ENCODE assay signal across 1 cellular context in genomic region chr10:110007171-110007700, GRCh38.
A peak's percentile ranks its signal among the peaks of the same experiment; 100 is the strongest.
TF ChIP-seq lines count a peak whose summit lies in the region.

No MANE protein-coding gene starts in this region.

TF ChIP-seq in HepG2, 621 proteins besides CTCF, POLR2A, EP300 and RAD21 (continued from another document and continues in another):
- TF ChIP-seq AKNA (CRISPR knock-in tag; IDR thresholded peaks at IDR 0.05; ENCODE audit: borderline replicate concordance), result no peak
- peak; percentile 87; the same call in 1 of the 2 replicates for TF ChIP-seq PATZ1 (CRISPR knock-in tag; IDR thresholded peaks at IDR 0.05)
- TF ChIP-seq SRF (IDR thresholded peaks at IDR 0.05; ENCODE audit: low read depth, low read length), result no peak
- TF ChIP-seq IRX3 (CRISPR knock-in tag; IDR thresholded peaks at IDR 0.05; ENCODE audit: borderline replicate concordance, low read depth), result peak; percentile 15; the same call in 1 of the 2 replicates
- no peak for TF ChIP-seq ATF2 (CRISPR knock-in tag; IDR thresholded peaks at IDR 0.05)
- no peak for TF ChIP-seq ZNF10 (CRISPR knock-in tag; IDR thresholded peaks at IDR 0.05; ENCODE audit: borderline replicate concordance, low read depth)
- 0 out of 2 replicates have a peak, but pooled peaks have one; percentile 51 for TF ChIP-seq ETV6 (CRISPR knock-in tag; conservative IDR thresholded peaks at IDR 0.05)
- TF ChIP-seq GATAD2A (CRISPR knock-in tag; IDR thresholded peaks at IDR 0.05), result 0 out of 2 replicates have a peak, but pooled peaks have one; percentile 42
- TF ChIP-seq HOXA9 (CRISPR knock-in tag; IDR thresholded peaks at IDR 0.05; ENCODE audit: borderline replicate concordance), result no peak
- TF ChIP-seq SYNCRIP (IDR thresholded peaks at IDR 0.05; ENCODE audit: insufficient read depth, low read depth, low read length), result no peak
- TF ChIP-seq IKZF1 (IDR thresholded peaks at IDR 0.05), result no peak
- no peak for TF ChIP-seq SOX13 (IDR thresholded peaks at IDR 0.05)
- TF ChIP-seq SOX13 (CRISPR knock-in tag; conservative IDR thresholded peaks at IDR 0.05 in 1 of 2, IDR thresholded peaks at IDR 0.05 in 1 of 2), result no peak; a peak in 1 of 4 replicates
- 0 out of 2 replicates have a peak, but pooled peaks have one; percentile 13 for TF ChIP-seq ZFP36L1 (CRISPR knock-in tag; IDR thresholded peaks at IDR 0.05)
- peak; percentile 53; the same call in 1 of the 2 replicates for TF ChIP-seq MAZ (IDR thresholded peaks at IDR 0.05; ENCODE audit: borderline replicate concordance, low read depth, low read length)
- TF ChIP-seq MAZ (CRISPR knock-in tag; IDR thresholded peaks at IDR 0.05; ENCODE audit: low read depth), result peak; percentile 6; the same call in 1 of the 2 replicates
- no peak for TF ChIP-seq ZNF143 (CRISPR knock-in tag; IDR thresholded peaks at IDR 0.05)
- TF ChIP-seq ATM (IDR thresholded peaks at IDR 0.05; ENCODE audit: borderline replicate concordance), result no peak
- TF ChIP-seq SAP130 (CRISPR knock-in tag; IDR thresholded peaks at IDR 0.05; ENCODE audit: low read depth), result peak; percentile 35
- no peak for TF ChIP-seq ZFP37 (CRISPR knock-in tag; IDR thresholded peaks at IDR 0.05; ENCODE audit: borderline replicate concordance)
- TF ChIP-seq BRD4 (CRISPR knock-in tag; IDR thresholded peaks at IDR 0.05), result 0 out of 2 replicates have a peak, but pooled peaks have one; percentile 52
- no peak for TF ChIP-seq TOPORS (CRISPR knock-in tag; IDR thresholded peaks at IDR 0.05)
- TF ChIP-seq ZNF3 (CRISPR knock-in tag; IDR thresholded peaks at IDR 0.05), result no peak
- peak; percentile 25; the same call in 1 of the 2 replicates for TF ChIP-seq NR2F2 (IDR thresholded peaks at IDR 0.05; ENCODE audit: borderline replicate concordance, low read depth)
- no peak for TF ChIP-seq KMT2B (CRISPR knock-in tag; IDR thresholded peaks at IDR 0.05)
- TF ChIP-seq CREM (IDR thresholded peaks at IDR 0.05), result no peak
- no peak for TF ChIP-seq CREM (CRISPR knock-in tag; IDR thresholded peaks at IDR 0.05)
- TF ChIP-seq ZGPAT (CRISPR knock-in tag; IDR thresholded peaks at IDR 0.05), result peak; percentile 64; the same call in 1 of the 2 replicates
- TF ChIP-seq NFATC3 (CRISPR knock-in tag; IDR thresholded peaks at IDR 0.05), result no peak
- TF ChIP-seq ZHX2 (IDR thresholded peaks at IDR 0.05; ENCODE audit: low read depth), result no peak
- no peak for TF ChIP-seq ZHX2 (CRISPR knock-in tag; IDR thresholded peaks at IDR 0.05; ENCODE audit: borderline replicate concordance)
- peak; percentile 70 for TF ChIP-seq MYC (CRISPR knock-in tag; IDR thresholded peaks at IDR 0.05; ENCODE audit: borderline replicate concordance)
- TF ChIP-seq HNRNPL (IDR thresholded peaks at IDR 0.05; ENCODE audit: low read depth, low read length), result 0 out of 2 replicates have a peak, but pooled peaks have one; percentile 60
- no peak for TF ChIP-seq ZNF230 (CRISPR knock-in tag; IDR thresholded peaks at IDR 0.05)
- TF ChIP-seq FOXA3 (CRISPR knock-in tag; IDR thresholded peaks at IDR 0.05), result no peak
- no peak for TF ChIP-seq PLSCR1 (CRISPR knock-in tag; IDR thresholded peaks at IDR 0.05; ENCODE audit: borderline replicate concordance)
- TF ChIP-seq ZBTB37 (CRISPR knock-in tag; IDR thresholded peaks at IDR 0.05), result no peak
- TF ChIP-seq ZNF703 (CRISPR knock-in tag; IDR thresholded peaks at IDR 0.05; ENCODE audit: borderline replicate concordance), result 0 out of 2 replicates have a peak, but pooled peaks have one; percentile 38
- TF ChIP-seq RARA (CRISPR knock-in tag; IDR thresholded peaks at IDR 0.05), result no peak; the same call in 1 of the 2 replicates
- 0 out of 2 replicates have a peak, but pooled peaks have one; percentile 33 for TF ChIP-seq CBFB (CRISPR knock-in tag; IDR thresholded peaks at IDR 0.05)
- TF ChIP-seq RFX1 (IDR thresholded peaks at IDR 0.05), result no peak
- TF ChIP-seq THAP7 (CRISPR knock-in tag; IDR thresholded peaks at IDR 0.05), result no peak
- no peak for TF ChIP-seq ZNF549 (CRISPR knock-in tag; IDR thresholded peaks at IDR 0.05)
- no peak for TF ChIP-seq GTF2F1 (IDR thresholded peaks at IDR 0.05; ENCODE audit: low read length)
- peak; percentile 69; the same call in 1 of the 2 replicates for TF ChIP-seq KLF13 (CRISPR knock-in tag; IDR thresholded peaks at IDR 0.05)
